Comparison of ENCODE assay signal across 12 cellular contexts in the genomic region with DNA sequence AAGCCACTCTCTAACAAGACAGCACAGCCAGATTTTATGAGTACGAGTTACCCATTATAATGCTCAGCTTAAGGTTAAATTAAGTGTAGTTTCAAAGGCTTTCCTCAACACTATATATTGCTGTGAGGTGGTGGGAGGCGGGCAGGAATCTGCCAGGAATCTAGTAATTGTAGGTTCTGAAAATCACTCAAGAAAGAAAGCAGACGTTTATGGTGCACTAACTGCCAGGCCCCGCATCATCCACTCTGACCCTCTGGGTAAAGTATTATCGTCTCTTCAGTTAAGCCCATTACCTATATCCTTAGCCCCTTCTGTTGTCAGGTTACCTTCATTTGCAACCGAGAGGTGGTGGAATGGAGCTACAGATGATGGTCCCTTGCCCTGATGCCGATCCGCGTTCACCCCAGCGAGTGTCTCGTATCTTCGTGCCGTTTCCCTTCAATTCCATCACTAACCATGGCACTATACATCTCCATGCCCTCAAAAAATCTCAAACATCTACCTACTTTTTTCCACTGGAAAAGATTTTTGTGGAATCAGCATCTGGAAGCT.
"Had no signal": no experiment of that assay in that cellular context is flagged by ENCODE, and none has a peak within 500 bp of the region (broad histone marks: within the 10 kb centered on the region; RNA-seq: fewer than 3 reads in every experiment).

No MANE protein-coding gene starts in this region.

- H3K4me1 Mint-ChIP-seq: activated CD4-positive, alpha-beta memory T cell treated with anti-CD3 and anti-CD28 coated beads, Interleukin-2, amount 10 ng/mL, durations not matched to agents 7 days and 5 days; natural killer cell; stimulated activated effector memory CD8-positive, alpha-beta T cell treated with anti-CD3 and anti-CD28 coated beads, Interleukin-12 subunit alpha, Interleukin-12 subunit beta, amount 100 ng/mL, for 72 hours had no signal

- H3K4me3 Mint-ChIP-seq: activated CD4-positive, alpha-beta memory T cell treated with anti-CD3 and anti-CD28 coated beads, Interleukin-2, amount 10 ng/mL, durations not matched to agents 7 days and 5 days; activated T-cell treated with anti-CD3 and anti-CD28 coated beads, Interleukin-2, amount 50 U/mL, for 24 hours; natural killer cell; stimulated activated effector memory CD8-positive, alpha-beta T cell treated with anti-CD3 and anti-CD28 coated beads, Interleukin-12 subunit alpha, Interleukin-12 subunit beta, amount 100 ng/mL, for 72 hours had no signal

- H3K9me3 Mint-ChIP-seq: activated CD4-positive, alpha-beta memory T cell treated with anti-CD3 and anti-CD28 coated beads, Interleukin-2, amount 10 ng/mL, durations not matched to agents 7 days and 5 days; activated T-cell treated with anti-CD3 and anti-CD28 coated beads, Interleukin-2, amount 50 U/mL, for 24 hours; natural killer cell; stimulated activated effector memory CD8-positive, alpha-beta T cell treated with anti-CD3 and anti-CD28 coated beads, Interleukin-12 subunit alpha, Interleukin-12 subunit beta, amount 100 ng/mL, for 72 hours had no signal

- H3K27me3 Mint-ChIP-seq: activated CD4-positive, alpha-beta memory T cell treated with anti-CD3 and anti-CD28 coated beads, Interleukin-2, amount 10 ng/mL, durations not matched to agents 7 days and 5 days; activated T-cell treated with anti-CD3 and anti-CD28 coated beads, Interleukin-2, amount 50 U/mL, for 24 hours had no signal

- DNase-seq: activated CD4-positive, alpha-beta memory T cell treated with anti-CD3 and anti-CD28 coated beads, Interleukin-2, amount 10 ng/mL, durations not matched to agents 7 days and 5 days; activated effector memory CD4-positive, alpha-beta T cell treated with Interleukin-2 at 50 U/mL for 16 hours; activated naive CD4-positive, alpha-beta T cell treated with anti-CD3 and anti-CD28 coated beads, Interleukin-2, amount 50 U/mL, for 16 hours; activated T-cell treated with anti-CD3 and anti-CD28 coated beads, Interleukin-2, amount 50 U/mL, for 24 hours; foreskin fibroblast; hypothalamus; left ventricle myocardium superior; mesenchymal stem cell; natural killer cell; T-helper 9 cell had no signal

- H3K36me3 Mint-ChIP-seq: natural killer cell had no signal

- H3K27ac Mint-ChIP-seq: activated CD4-positive, alpha-beta memory T cell treated with anti-CD3 and anti-CD28 coated beads, Interleukin-2, amount 10 ng/mL, durations not matched to agents 7 days and 5 days; activated T-cell treated with anti-CD3 and anti-CD28 coated beads, Interleukin-2, amount 50 U/mL, for 24 hours; natural killer cell; stimulated activated effector memory CD8-positive, alpha-beta T cell treated with anti-CD3 and anti-CD28 coated beads, Interleukin-12 subunit alpha, Interleukin-12 subunit beta, amount 100 ng/mL, for 72 hours had no signal

- ATAC-seq: esophagus mucosa; left ventricle myocardium superior; natural killer cell; stimulated activated effector memory CD8-positive, alpha-beta T cell treated with anti-CD3 and anti-CD28 coated beads, Interleukin-12 subunit alpha, Interleukin-12 subunit beta, amount 100 ng/mL, for 72 hours had no signal
